In the genomic region with DNA sequence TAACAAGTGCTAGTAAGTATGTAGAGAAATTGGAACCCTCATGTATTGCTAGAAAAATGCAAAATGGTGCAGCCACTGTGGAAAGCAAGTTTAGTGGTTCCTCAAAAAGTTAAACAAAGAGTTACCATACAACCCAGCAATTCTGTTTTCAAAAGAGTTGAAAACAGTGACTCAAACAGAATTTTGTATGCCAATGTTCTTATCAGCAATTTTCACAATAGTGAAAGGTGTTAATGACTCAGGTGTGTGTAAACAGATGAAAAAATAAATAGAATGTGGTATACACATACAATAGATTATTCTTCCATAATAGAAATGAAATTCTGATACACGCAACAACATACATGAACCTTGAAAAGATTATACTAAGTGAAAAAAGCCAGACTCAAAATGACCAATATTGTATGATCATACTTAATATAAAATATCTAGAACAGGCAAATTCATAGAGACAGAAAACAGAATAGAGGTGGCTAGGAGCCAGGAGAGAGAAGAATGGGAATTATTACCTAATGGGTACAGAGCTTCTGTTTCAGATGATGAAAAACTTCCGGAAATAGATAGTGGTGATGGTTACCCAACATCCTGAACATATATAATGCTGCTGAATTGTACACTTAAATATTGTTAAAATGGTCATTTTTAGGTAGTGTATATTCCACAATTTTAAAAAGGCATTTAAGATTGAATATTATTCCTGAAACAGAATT, we compare ENCODE assay signal across 20 cellular contexts. TPM values are rescaled to one million over a fixed set of nuclear protein-coding genes. Genes with fewer than 3 reads are reported as not detected.
DNase-seq lines count a peak whose midpoint lies in the region; ATAC-seq and TF ChIP-seq lines count a peak whose summit lies in the region.
"Had no signal": no experiment of that assay in that cellular context is flagged by ENCODE, and none has a peak within 500 bp of the region (broad histone marks: within the 10 kb centered on the region; RNA-seq: fewer than 3 reads in every experiment).

No MANE protein-coding gene starts in this region.

- no peaks in the 10 kb centered on the region for H3K9me2 ChIP-seq in PC-9 (ENCODE audit: insufficient read depth)

- TF ChIP-seq CTCF in HL-60 (IDR thresholded peaks at IDR 0.05; ENCODE audit: insufficient read depth, low read length) (no peak), PC-9 (conservative IDR thresholded peaks at IDR 0.05) (no peak), coronary artery (IDR thresholded peaks at IDR 0.05) (no peak), gastrocnemius medialis (IDR thresholded peaks at IDR 0.05 in 4 of 5, conservative IDR thresholded peaks at IDR 0.05 in 1 of 5) (no peak), right lobe of liver (IDR thresholded peaks at IDR 0.05) (no peak)

- H3K4me3 ChIP-seq in HL-60 (replicated peaks; ENCODE audit: insufficient read depth, low read length) (no peak overlapping the region), PC-9 (no peak overlapping the region), coronary artery (peak overlapping the region; percentile 14), gastrocnemius medialis (no peak overlapping the region), right lobe of liver (no peak overlapping the region)
- H3K4me3 ChIP-seq: K562, left lung, mucosa of descending colon, spleen had no signal

- H3K36me3 ChIP-seq in PC-9 (ENCODE audit: low read depth) (no peaks in the 10 kb centered on the region), gastrocnemius medialis (no peaks in the 10 kb centered on the region), right lobe of liver (no peaks in the 10 kb centered on the region)
- H3K36me3 ChIP-seq: left lung, spleen had no signal

- BruUV-seq in PC-9 (replicated peaks; lab: Mats Ljungman, UMichigan), result no TSS peak

- in situ Hi-C loops in gastrocnemius medialis (cut with MboI; ENCODE audit: low sequenced_read_pairs in 4 of 4), result no loop called here

- CTCF ChIA-PET in PC-9 (lab: Charles Lee), result no interaction called here

- peak overlapping the region; percentile 75 for H3K27ac ChIP-seq in HL-60 (replicated peaks)
- peak overlapping the region; percentile 51 for H3K27ac ChIP-seq in PC-9
- H3K27ac ChIP-seq in coronary artery, result peak overlapping the region in 1 of 2 donors; percentile 50
- H3K27ac ChIP-seq in gastrocnemius medialis, result peak overlapping the region in 2 of 4 donors; percentile 1
- H3K27ac ChIP-seq in right lobe of liver, result no peak overlapping the region
- H3K27ac ChIP-seq: foreskin keratinocyte had no signal

- no peaks in the 10 kb centered on the region for H3K27me3 ChIP-seq in HL-60 (ENCODE audit: insufficient read depth, poor library complexity, severe bottlenecking)
- no peaks in the 10 kb centered on the region for H3K27me3 ChIP-seq in PC-9 (ENCODE audit: insufficient read depth, low read depth)
- H3K27me3 ChIP-seq in gastrocnemius medialis, result no peaks in the 10 kb centered on the region
- no peaks in the 10 kb centered on the region for H3K27me3 ChIP-seq in right lobe of liver
- H3K27me3 ChIP-seq: foreskin keratinocyte, left lung, spleen had no signal

- no peaks in the 10 kb centered on the region for H4K20me1 ChIP-seq in PC-9 (ENCODE audit: insufficient read depth)

- ATAC-seq in gastrocnemius medialis (peak; percentile 56 to 78), HG03354 (IDR thresholded peaks at IDR 0.05; ENCODE audit: poor library complexity, severe bottlenecking, unreplicated experiment) (no peak), right lobe of liver (no peak)
- ATAC-seq: activated CD8-positive, alpha-beta T cell treated with anti-CD3 and anti-CD28 coated beads for 36 hours; foreskin keratinocyte; K562; left lung; mucosa of descending colon had no signal

- H3K9me3 ChIP-seq in PC-9 (ENCODE audit: insufficient read depth, low read depth), result no peaks in the 10 kb centered on the region
- no peaks in the 10 kb centered on the region for H3K9me3 ChIP-seq in gastrocnemius medialis
- H3K9me3 ChIP-seq in right lobe of liver, result no peaks in the 10 kb centered on the region
- H3K9me3 ChIP-seq: left lung, mucosa of descending colon, spleen had no signal

- no peak overlapping the region for H3K4me2 ChIP-seq in PC-9

- intact Hi-C loops in PC-9 (cut with micrococcal nuclease; ENCODE audit: unreplicated experiment) (no loop called here), gastrocnemius medialis (cut with DNase I; ENCODE audit: low total_unique reads) (loop anchor here (5.0 kb wide), 1 partner anchor 52 kb away; a partner anchor contains a TSS), right lobe of liver (cut with DNase I) (no loop called here)

- H3K79me2 ChIP-seq in PC-9 (ENCODE audit: low read depth), result no peaks in the 10 kb centered on the region

- H2AFZ ChIP-seq in PC-9, result no peak overlapping the region

- H3F3A ChIP-seq in PC-9 (ENCODE audit: insufficient read depth, low read depth), result peaks cover 18% of the 10 kb centered on the region; the same call in 1 of the 2 replicates

- DNase-seq in HL-60 (ENCODE audit: low read depth in 1 of 2, low spot score in 1 of 2) (peak; percentile 38 to 58), PC-9 (peak in 1 of 2 experiments; percentile 49), coronary artery (ENCODE audit: low spot score) (no peak), gastrocnemius medialis (no peak), NCI-H2029 (lab: John Stamatoyannopoulos, UW) (no peak), right lobe of liver (no peak)
- DNase-seq: activated CD4-positive, CD25-positive, alpha-beta regulatory T cell; activated CD8-positive, alpha-beta T cell treated with anti-CD3 and anti-CD28 coated beads for 36 hours; activated naive CD4-positive, alpha-beta T cell treated with anti-CD3 and anti-CD28 coated beads for 36 hours; activated T-cell treated with anti-CD3 and anti-CD28 coated beads, Interleukin-2, amount 50 U/mL, for 24 hours; CD8-positive, alpha-beta memory T cell; foreskin keratinocyte; left lung; mucosa of descending colon; NCI-H1092 treated with DMSO at 0.1 percent for 48 hours; NCI-H510A; Right ventricle myocardium superior; spleen had no signal

- H3K4me1 ChIP-seq in PC-9 (replicated peaks; ENCODE audit: insufficient read depth) (peaks cover 16% of the 10 kb centered on the region; the same call in 1 of the 2 replicates), gastrocnemius medialis (peaks cover 41 to 49% of the 10 kb centered on the region in 2 donors), right lobe of liver (peaks cover 0 to 9% (median 3%) of the 10 kb centered on the region in 4 donors)

- TF ChIP-seq POLR2A in gastrocnemius medialis (IDR thresholded peaks at IDR 0.05) (no peak), right lobe of liver (IDR thresholded peaks at IDR 0.05) (no peak)

- POLR2A ChIA-PET in PC-9 (lab: Charles Lee; ENCODE audit: unreplicated experiment), result no interaction called here

- WGBS in right lobe of liver (ENCODE audit: insufficient coverage, low coverage, low lambda C conversion rate, missing lambda C conversion rate), result 78% methylated on average over 2 of the region's 2 CpGs

RNA-seq across cellular contexts. Expression of a gene that starts 51.6 kb away (rescaled TPM):
- total RNA-seq in PC-9 (2021), result 35.4 and 46.3 TPM in 2 replicates
- 10 to 100 TPM; 28.3 to 65.9 (median 36.4) TPM for total RNA-seq in gastrocnemius medialis
- 10 to 100 TPM; 18.8 to 36.5 (median 25.9) TPM for total RNA-seq in right lobe of liver

Comparison
In these comparisons a context has a peak if more than half of its experiments do, and no peak if none do; other contexts are left out.
1. DNase-seq: peak in HL-60 (2 of 2); none in coronary artery (single experiment), gastrocnemius medialis (0 of 2), NCI-H2029 (single experiment) and right lobe of liver (0 of 3).
2. H3K27ac ChIP-seq: peak in HL-60 (single experiment) and PC-9 (single experiment); none in right lobe of liver (0 of 3).
3. ATAC-seq: peak in gastrocnemius medialis (2 of 2); none in HG03354 (single experiment) and right lobe of liver (0 of 4).